ENCODE assay signal across 8 cellular contexts in the genomic region with DNA sequence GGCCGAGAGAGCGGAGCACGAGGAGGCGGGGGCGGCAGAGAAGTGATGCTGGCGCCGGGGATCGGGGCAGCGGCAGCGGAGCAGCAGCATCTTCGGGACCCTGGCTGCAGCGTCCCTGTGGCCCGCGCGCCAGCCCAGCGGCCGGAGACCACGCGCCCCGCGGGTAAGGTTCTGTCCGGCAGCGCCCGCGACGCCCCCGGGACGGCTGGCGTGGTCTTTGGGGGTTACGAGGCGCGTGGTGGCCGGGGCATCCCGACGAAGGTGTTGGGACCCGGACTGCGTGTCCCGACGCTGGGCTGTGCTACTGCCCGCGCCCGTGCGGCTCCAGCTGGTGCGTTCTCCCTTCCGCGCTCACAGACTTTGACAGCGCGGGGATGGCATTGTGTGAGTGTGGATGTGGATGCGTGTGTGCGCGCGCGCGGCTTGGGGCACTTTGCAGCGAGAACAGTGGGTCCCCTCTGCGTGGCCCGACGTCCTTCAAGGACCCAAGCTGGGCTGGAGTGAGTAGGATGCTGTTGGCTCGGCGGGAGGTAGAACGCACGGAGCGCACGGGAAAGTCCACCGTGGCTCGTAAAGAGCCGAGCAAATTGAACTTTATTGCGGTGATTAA. TPM values are rescaled to one million over a fixed set of nuclear protein-coding genes. Genes with fewer than 3 reads are reported as not detected.
DNase-seq lines count a peak whose midpoint lies in the region; ATAC-seq and TF ChIP-seq lines count a peak whose summit lies in the region.

No MANE protein-coding gene starts in this region.

- H3K36me3 Mint-ChIP-seq in CD4-positive, CD25-positive, alpha-beta regulatory T cell, result no peaks in the 10 kb centered on the region
- H3K36me3 Mint-ChIP-seq in activated CD8-positive, alpha-beta T cell treated with anti-CD3 and anti-CD28 coated beads for 36 hours (ENCODE audit: low read depth), result no peaks in the 10 kb centered on the region

- no peak overlapping the region for H3K4me3 ChIP-seq in CD4-positive, CD25-positive, alpha-beta regulatory T cell (ENCODE audit: low read depth, low read length)

- H3K4me1 ChIP-seq in CD4-positive, CD25-positive, alpha-beta regulatory T cell (ENCODE audit: control insufficient read depth, insufficient read depth, low read length, poor library complexity, severe bottlenecking), result peaks cover 11% of the 10 kb centered on the region

- peaks cover 18% of the 10 kb centered on the region for H3K27me3 ChIP-seq in CD4-positive, CD25-positive, alpha-beta regulatory T cell (ENCODE audit: control insufficient read depth, insufficient read depth, low read length)

- intact Hi-C loops in activated CD8-positive, alpha-beta T cell treated with anti-CD3 and anti-CD28 coated beads for 36 hours (cut with micrococcal nuclease), result no loop called here

- peak overlapping the region in 3 of 4 donors; percentile 63 to 87 (median 76) for H3K4me3 Mint-ChIP-seq in CD4-positive, CD25-positive, alpha-beta regulatory T cell
- peak overlapping the region; percentile 69 for H3K4me3 Mint-ChIP-seq in activated CD8-positive, alpha-beta T cell treated with anti-CD3 and anti-CD28 coated beads for 36 hours

- ATAC-seq in CD4-positive, CD25-positive, alpha-beta regulatory T cell (ENCODE audit: low read depth in 2 of 2), result peak in 1 of 2 donors; percentile 28
- ATAC-seq in GM19043 (IDR thresholded peaks at IDR 0.05; ENCODE audit: low read depth, unreplicated experiment) (peak; percentile 6), HG03520 (IDR thresholded peaks at IDR 0.05; ENCODE audit: unreplicated experiment) (peak; percentile 4), omental fat pad (ENCODE audit: low FRiP score) (peak; percentile 31), HG03439 (IDR thresholded peaks at IDR 0.05; ENCODE audit: unreplicated experiment) (no peak)
- peak; percentile 12 for ATAC-seq in activated CD8-positive, alpha-beta T cell treated with anti-CD3 and anti-CD28 coated beads for 36 hours

- peaks cover 5 to 21% (median 13%) of the 10 kb centered on the region in 4 donors for H3K4me1 Mint-ChIP-seq in CD4-positive, CD25-positive, alpha-beta regulatory T cell
- H3K4me1 Mint-ChIP-seq in activated CD8-positive, alpha-beta T cell treated with anti-CD3 and anti-CD28 coated beads for 36 hours (ENCODE audit: low read depth), result peaks cover 14% of the 10 kb centered on the region

- CTCF ChIA-PET in activated CD8-positive, alpha-beta T cell treated with anti-CD3 and anti-CD28 coated beads for 36 hours (lab: Charles Lee), result no interaction called here

- POLR2A ChIA-PET in activated CD8-positive, alpha-beta T cell treated with anti-CD3 and anti-CD28 coated beads for 36 hours (lab: Charles Lee), result no interaction called here

- TF ChIP-seq CTCF in activated CD8-positive, alpha-beta T cell treated with anti-CD3 and anti-CD28 coated beads for 36 hours (IDR thresholded peaks at IDR 0.05), result no peak
- no peak for TF ChIP-seq CTCF in omental fat pad (IDR thresholded peaks at IDR 0.05)

- H3K9me3 Mint-ChIP-seq in CD4-positive, CD25-positive, alpha-beta regulatory T cell, result peaks cover 0 to 8% (median 0%) of the 10 kb centered on the region in 7 donors
- H3K9me3 Mint-ChIP-seq in activated CD8-positive, alpha-beta T cell treated with anti-CD3 and anti-CD28 coated beads for 36 hours, result no peaks in the 10 kb centered on the region

- peak in 1 of 3 donors; percentile 6 for DNase-seq in CD4-positive, CD25-positive, alpha-beta regulatory T cell
- DNase-seq in activated CD8-positive, alpha-beta T cell treated with anti-CD3 and anti-CD28 coated beads for 36 hours, result peak; percentile 11
- DNase-seq in glomerular visceral epithelial cell (ENCODE audit: extremely low spot score), result peak; percentile 30
- no peak for DNase-seq in omental fat pad (ENCODE audit: low spot score)
- DNase-seq in DMS153 (lab: John Stamatoyannopoulos, UW), result no peak

- H3K27ac Mint-ChIP-seq in CD4-positive, CD25-positive, alpha-beta regulatory T cell, result peak overlapping the region in 1 of 3 donors; percentile 84
- H3K27ac Mint-ChIP-seq in activated CD8-positive, alpha-beta T cell treated with anti-CD3 and anti-CD28 coated beads for 36 hours, result no peak overlapping the region

- no peaks in the 10 kb centered on the region for H3K9me3 ChIP-seq in CD4-positive, CD25-positive, alpha-beta regulatory T cell (ENCODE audit: control insufficient read depth in 2 of 2, low read length in 2 of 2)

- peaks cover 50% of the 10 kb centered on the region for H3K27me3 Mint-ChIP-seq in CD4-positive, CD25-positive, alpha-beta regulatory T cell
- peaks cover 35% of the 10 kb centered on the region for H3K27me3 Mint-ChIP-seq in activated CD8-positive, alpha-beta T cell treated with anti-CD3 and anti-CD28 coated beads for 36 hours

- H3K27ac ChIP-seq in CD4-positive, CD25-positive, alpha-beta regulatory T cell (ENCODE audit: insufficient read depth, low read length, poor library complexity, severe bottlenecking), result no peak overlapping the region

- no peaks in the 10 kb centered on the region for H3K36me3 ChIP-seq in CD4-positive, CD25-positive, alpha-beta regulatory T cell (ENCODE audit: control insufficient read depth, insufficient read depth, low read length)

RNA-seq across cellular contexts. Expression of a gene that starts 0.5 kb away (rescaled TPM):
- total RNA-seq in CD4-positive, CD25-positive, alpha-beta regulatory T cell, result not detected
- polyA plus RNA-seq in CD4-positive, CD25-positive, alpha-beta regulatory T cell, result not detected
- not detected for total RNA-seq in activated CD8-positive, alpha-beta T cell treated with anti-CD3 and anti-CD28 coated beads for 36 hours
- 1 to 10 TPM in 1 of 4 donors, under 1 TPM in 3; 0.24 to 1.3 (median 0.59) TPM for total RNA-seq in omental fat pad

Comparison
In these comparisons a context has a peak if more than half of its experiments do, and no peak if none do; other contexts are left out.
1. DNase-seq: peak in activated CD8-positive, alpha-beta T cell treated with anti-CD3 and anti-CD28 coated beads for 36 hours (single experiment) and glomerular visceral epithelial cell (single experiment); none in omental fat pad (single experiment) and DMS153 (single experiment).